ENCODE assay signal across 13 cellular contexts in genomic region chr17:19316756-19317358, GRCh38. TPM values are rescaled to one million over a fixed set of nuclear protein-coding genes. Genes with fewer than 3 reads are reported as not detected.
DNase-seq lines count a peak whose midpoint lies in the region; ATAC-seq, FAIRE-seq and TF ChIP-seq lines count a peak whose summit lies in the region.
"Had no signal": no experiment of that assay in that cellular context is flagged by ENCODE, and none has a peak within 500 bp of the region (broad histone marks: within the 10 kb centered on the region; RNA-seq: fewer than 3 reads in every experiment).

No MANE protein-coding gene starts in this region.

- no peak for TF ChIP-seq EP300 in gastroesophageal sphincter (IDR thresholded peaks at IDR 0.05)

- no peak for FAIRE-seq in D721Med (lab: Jason Lieb, UNC)

- H3K27me3 ChIP-seq in A673 (replicated peaks; ENCODE audit: insufficient read depth, low read depth, low read length, poor library complexity) (no peaks in the 10 kb centered on the region), SJCRH30 (no peaks in the 10 kb centered on the region), gastroesophageal sphincter (no peaks in the 10 kb centered on the region), neuron (ENCODE audit: insufficient read depth, low read length) (no peaks in the 10 kb centered on the region)

- ATAC-seq in gastroesophageal sphincter (no peak), HG02884 (IDR thresholded peaks at IDR 0.05; ENCODE audit: unreplicated experiment) (no peak)

- peaks cover 15% of the 10 kb centered on the region for H3K4me1 ChIP-seq in A673 (ENCODE audit: insufficient read depth, low read length, poor library complexity, severe bottlenecking)
- H3K4me1 ChIP-seq in SJCRH30 = peaks cover 11% of the 10 kb centered on the region
- peaks cover 0 to 38% (median 0%) of the 10 kb centered on the region in 3 donors for H3K4me1 ChIP-seq in gastroesophageal sphincter
- H3K4me1 ChIP-seq in neuron (ENCODE audit: insufficient read depth, low read length) = peaks cover 21% of the 10 kb centered on the region

- intact Hi-C loops in A673 (cut with micrococcal nuclease; ENCODE audit: unreplicated experiment) = no loop called here

- H3K9me3 ChIP-seq in A673 (ENCODE audit: low read depth, low read length, poor library complexity, severe bottlenecking) = no peaks in the 10 kb centered on the region
- no peaks in the 10 kb centered on the region for H3K9me3 ChIP-seq in SJCRH30 (replicated peaks)
- H3K9me3 ChIP-seq in gastroesophageal sphincter = no peaks in the 10 kb centered on the region
- no peaks in the 10 kb centered on the region for H3K9me3 ChIP-seq in neuron (ENCODE audit: low read length)
- H3K9me3 ChIP-seq: thoracic aorta had no signal

- 80 to 100% methylated on average over 2 of the region's 3 CpGs for WGBS in gastroesophageal sphincter (ENCODE audit: low coverage in 1 of 2), 2 donors

- peak overlapping the region; percentile 56 for H3K27ac ChIP-seq in A673 (ENCODE audit: low read depth, low read length, poor library complexity, severe bottlenecking)
- peak overlapping the region; percentile 18 for H3K27ac ChIP-seq in SJCRH30
- peak overlapping the region in 3 of 4 donors; percentile 48 to 58 (median 52) for H3K27ac ChIP-seq in gastroesophageal sphincter
- H3K27ac ChIP-seq: thoracic aorta had no signal

- CTCF ChIA-PET in A673 (lab: Charles Lee) = no interaction called here

- H3K4me3 ChIP-seq in A673 (ENCODE audit: low read depth, low read length, poor library complexity, severe bottlenecking) (no peak overlapping the region), SJCRH30 (no peak overlapping the region), gastroesophageal sphincter (no peak overlapping the region), neuron (ENCODE audit: low read length) (peak overlapping the region; percentile 7)
- H3K4me3 ChIP-seq: thoracic aorta had no signal

- peaks cover 11% of the 10 kb centered on the region for H3K36me3 ChIP-seq in A673 (ENCODE audit: insufficient read depth, low read length, poor library complexity, severe bottlenecking)
- peaks cover 14% of the 10 kb centered on the region; the same call in 1 of the 2 replicates for H3K36me3 ChIP-seq in SJCRH30
- peaks cover 0 to 49% of the 10 kb centered on the region in 2 donors for H3K36me3 ChIP-seq in gastroesophageal sphincter
- H3K36me3 ChIP-seq in neuron (ENCODE audit: insufficient read depth, low read length) = peaks cover 26% of the 10 kb centered on the region

- TF ChIP-seq POLR2A in gastroesophageal sphincter (IDR thresholded peaks at IDR 0.05) = no peak

- no peak overlapping the region for H2AFZ ChIP-seq in neuron (ENCODE audit: low read depth, low read length)

- BruUV-seq in A673 (replicated peaks; lab: Mats Ljungman, UMichigan) = no TSS peak

- TF ChIP-seq CTCF in A673 (conservative IDR thresholded peaks at IDR 0.05; ENCODE audit: low read depth, low read length) = no peak
- no peak for TF ChIP-seq CTCF in gastroesophageal sphincter (IDR thresholded peaks at IDR 0.05)
- no peak for TF ChIP-seq CTCF in D721Med (IDR thresholded peaks at IDR 0.05; ENCODE audit: insufficient read depth, missing control alignments)

- POLR2A ChIA-PET in A673 (lab: Charles Lee; ENCODE audit: low non-redundant PET) = interaction anchor here (0.6 kb wide), 1 partner anchor 39 kb away, joined by 7 read pairs; no protein-coding TSS in a partner anchor

- DNase-seq in A673 (ENCODE audit: low spot score) = no peak
- no peak for DNase-seq in SJCRH30
- DNase-seq in NCI-H2171 (lab: John Stamatoyannopoulos, UW) = no peak
- no peak for DNase-seq in hepatic stellate cell (ENCODE audit: low spot score)
- no peak for DNase-seq in D721Med (ENCODE audit: insufficient read length, low spot score)
- DNase-seq: activated CD4-positive, alpha-beta T cell treated with anti-CD3 and anti-CD28 coated beads, Interleukin-2, amount 50 U/mL, for 4 hours; activated effector memory CD4-positive, alpha-beta T cell treated with anti-CD3 and anti-CD28 coated beads, Interleukin-2, amount 50 U/mL, for 16 hours; NCI-H2171 treated with DMSO at 0.1 percent for 48 hours; SW 1271 had no signal

RNA-seq across cellular contexts. Expression of gene B9D1, which starts 45.7 kb away (rescaled TPM):
- total RNA-seq in A673 (2021) (37.0 and 45.2 TPM in 2 replicates), gastroesophageal sphincter (10 to 100 TPM; 10.5 to 30.2 (median 16.2) TPM)
- 15.2 and 15.3 TPM in 2 replicates for total RNA-seq in SJCRH30 (2014; rRNA removed; shearing (Covaris generic))
